8 cellular contexts compared by ENCODE assay signal in the genomic region with DNA sequence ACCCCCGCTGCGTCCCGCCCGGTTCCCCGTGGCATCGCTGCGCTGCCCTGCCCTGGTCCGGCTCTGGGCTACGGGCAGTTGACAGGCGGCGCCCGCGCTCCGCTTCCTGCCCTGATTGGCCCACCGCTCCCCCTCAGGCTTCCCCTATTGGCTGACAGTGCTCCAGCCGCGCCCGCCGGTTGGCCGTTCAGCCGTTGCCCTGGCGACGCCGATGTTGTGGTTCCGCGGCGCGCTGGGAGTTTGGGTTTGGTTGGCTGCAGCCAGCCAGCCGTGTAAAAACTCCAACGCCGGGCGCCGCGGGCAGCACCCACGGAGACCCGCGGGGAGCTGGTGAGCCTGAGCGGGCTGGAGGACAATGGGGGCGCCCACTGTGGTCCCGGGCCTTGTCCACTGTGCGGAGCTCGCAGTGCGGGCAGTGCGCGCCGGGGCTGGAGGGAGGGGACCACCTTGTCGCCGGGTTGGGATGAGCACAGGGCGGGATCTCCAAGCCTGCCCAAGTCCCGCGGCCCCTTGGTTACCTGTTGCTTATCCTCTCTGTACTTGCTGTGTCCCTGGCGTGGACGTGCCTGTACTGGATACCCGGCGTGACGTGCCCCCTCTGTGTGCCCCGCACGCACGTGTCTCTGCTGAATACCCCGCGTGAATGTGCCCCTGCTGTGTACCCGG. TPM values are rescaled to one million over a fixed set of nuclear protein-coding genes. Genes with fewer than 3 reads are reported as not detected.
DNase-seq lines count a peak whose midpoint lies in the region; ATAC-seq lines count a peak whose summit lies in the region.

TSS of gene C7orf57 (plus strand) at position 243 of the 666 bp plus-strand sequence. CDS start 766 bp downstream, outside the sequence.

- H3K9me3 Mint-ChIP-seq in CD4-positive, CD25-positive, alpha-beta regulatory T cell, result peaks cover 0 to 5% (median 0%) of the 10 kb centered on the region in 7 donors
- peaks cover 0 to 2% of the 10 kb centered on the region in 2 donors for H3K9me3 Mint-ChIP-seq in activated T-cell treated with anti-CD3 and anti-CD28 coated beads, Interleukin-2, amount 50 U/mL, for 72 hours

- peak within 1 kb of the TSS; percentile 47 to 76 (median 63) for H3K27ac Mint-ChIP-seq in CD4-positive, CD25-positive, alpha-beta regulatory T cell
- H3K27ac Mint-ChIP-seq in activated T-cell treated with anti-CD3 and anti-CD28 coated beads, Interleukin-2, amount 50 U/mL, for 72 hours, result peak within 1 kb of the TSS; percentile 79

- peaks cover 13% of the 10 kb centered on the region for H3K4me1 ChIP-seq in CD4-positive, CD25-positive, alpha-beta regulatory T cell (ENCODE audit: control insufficient read depth, insufficient read depth, low read length, poor library complexity, severe bottlenecking)

- peaks cover 13% of the 10 kb centered on the region for H3K27me3 ChIP-seq in CD4-positive, CD25-positive, alpha-beta regulatory T cell (ENCODE audit: control insufficient read depth, insufficient read depth, low read length)

- H3K4me1 Mint-ChIP-seq in CD4-positive, CD25-positive, alpha-beta regulatory T cell, result peaks cover 0 to 17% (median 6%) of the 10 kb centered on the region in 4 donors
- H3K4me1 Mint-ChIP-seq in activated T-cell treated with anti-CD3 and anti-CD28 coated beads, Interleukin-2, amount 50 U/mL, for 72 hours (ENCODE audit: low read depth), result peaks cover 7% of the 10 kb centered on the region

- peak within 1 kb of the TSS; percentile 75 to 93 (median 90) for H3K4me3 Mint-ChIP-seq in CD4-positive, CD25-positive, alpha-beta regulatory T cell
- peak within 1 kb of the TSS; percentile 85 to 88 for H3K4me3 Mint-ChIP-seq in activated T-cell treated with anti-CD3 and anti-CD28 coated beads, Interleukin-2, amount 50 U/mL, for 72 hours

- H3K27ac ChIP-seq in CD4-positive, CD25-positive, alpha-beta regulatory T cell (ENCODE audit: insufficient read depth, low read length, poor library complexity, severe bottlenecking), result no peak within 1 kb of the TSS

- peak within 1 kb of the TSS; percentile 46 for H3K4me3 ChIP-seq in CD4-positive, CD25-positive, alpha-beta regulatory T cell (ENCODE audit: low read depth, low read length)

- peak; percentile 91 to 97 for ATAC-seq in CD4-positive, CD25-positive, alpha-beta regulatory T cell (ENCODE audit: low read depth in 2 of 2)
- ATAC-seq in GM19438 (IDR thresholded peaks at IDR 0.05; ENCODE audit: low read depth, unreplicated experiment), result peak; percentile 99
- ATAC-seq in HG03520 (IDR thresholded peaks at IDR 0.05; ENCODE audit: unreplicated experiment), result peak; percentile 96
- peak; percentile 99 for ATAC-seq in activated T-cell treated with anti-CD3 and anti-CD28 coated beads, Interleukin-2, amount 50 U/mL, for 72 hours (replicated peaks in 1 of 2)

- peak; percentile 85 to 88 (median 86) for DNase-seq in CD4-positive, CD25-positive, alpha-beta regulatory T cell
- DNase-seq in NOMO-1 treated with DMSO at 0.1 percent for 48 hours (lab: John Stamatoyannopoulos, UW; ENCODE audit: unreplicated experiment), result peak; percentile 82
- DNase-seq in activated T-cell treated with anti-CD3 and anti-CD28 coated beads, Interleukin-2, amount 50 U/mL, for 72 hours, result peak; percentile 88 to 90
- peak; percentile 85 for DNase-seq in fibroblast of gingiva (ENCODE audit: low read depth)
- DNase-seq in myocyte (ENCODE audit: low read depth), result peak; percentile 95
- DNase-seq in stimulated activated CD8-positive, alpha-beta memory T cell treated with anti-CD3 and anti-CD28 coated beads, Interleukin-4, amount 100 ng/mL, for 4 hours (ENCODE audit: low read depth in 2 of 2, low spot score in 1 of 2), result peak; percentile 49 to 78

- no peaks in the 10 kb centered on the region for H3K36me3 Mint-ChIP-seq in CD4-positive, CD25-positive, alpha-beta regulatory T cell
- no peaks in the 10 kb centered on the region for H3K36me3 Mint-ChIP-seq in activated T-cell treated with anti-CD3 and anti-CD28 coated beads, Interleukin-2, amount 50 U/mL, for 72 hours (ENCODE audit: insufficient read depth in 2 of 2)

- no peaks in the 10 kb centered on the region for H3K36me3 ChIP-seq in CD4-positive, CD25-positive, alpha-beta regulatory T cell (ENCODE audit: control insufficient read depth, insufficient read depth, low read length)

- peaks cover 66% of the 10 kb centered on the region for H3K27me3 Mint-ChIP-seq in CD4-positive, CD25-positive, alpha-beta regulatory T cell
- peaks cover 65% of the 10 kb centered on the region for H3K27me3 Mint-ChIP-seq in activated T-cell treated with anti-CD3 and anti-CD28 coated beads, Interleukin-2, amount 50 U/mL, for 72 hours (ENCODE audit: low read depth)

- no peaks in the 10 kb centered on the region for H3K9me3 ChIP-seq in CD4-positive, CD25-positive, alpha-beta regulatory T cell (ENCODE audit: control insufficient read depth in 2 of 2, low read length in 2 of 2)

RNA-seq across cellular contexts. Expression of gene C7orf57, which starts in this region (rescaled TPM):
- not detected for total RNA-seq in CD4-positive, CD25-positive, alpha-beta regulatory T cell
- polyA plus RNA-seq in CD4-positive, CD25-positive, alpha-beta regulatory T cell, result not detected
- under 1 TPM; 0.12 to 0.56 TPM for total RNA-seq in activated T-cell treated with anti-CD3 and anti-CD28 coated beads, Interleukin-2, amount 50 U/mL, for 72 hours
- total RNA-seq in myocyte, result 0.83 and 1.1 TPM in 2 replicates
- polyA plus RNA-seq in myocyte (2012), result 0.16 TPM

Comparison
In these comparisons a context has a peak if more than half of its experiments do, and no peak if none do; other contexts are left out.
1. Peak in DNase-seq, ATAC-seq and H3K4me3 ChIP-seq in CD4-positive, CD25-positive, alpha-beta regulatory T cell; RNA of the gene not detected or under 1 TPM.
2. Peak in DNase-seq and ATAC-seq in activated T-cell treated with anti-CD3 and anti-CD28 coated beads, Interleukin-2, amount 50 U/mL, for 72 hours; RNA of the gene not detected or under 1 TPM.